In genomic region chr11:95242202-95242989, GRCh38 we compare ENCODE assay signal across 10 cellular contexts. TPM values are rescaled to one million over a fixed set of nuclear protein-coding genes. Genes with fewer than 3 reads are reported as not detected.
A peak's percentile ranks its signal among the peaks of the same experiment; 100 is the strongest.
DNase-seq lines count a peak whose midpoint lies in the region; ATAC-seq and TF ChIP-seq lines count a peak whose summit lies in the region.
"Had no signal": no experiment of that assay in that cellular context is flagged by ENCODE, and none has a peak within 500 bp of the region (broad histone marks: within the 10 kb centered on the region; RNA-seq: fewer than 3 reads in every experiment).

No MANE protein-coding gene starts in this region.

- CTCF ChIA-PET in CD8-positive, alpha-beta T cell (lab: Charles Lee) = no interaction called here

- H3K4me1 ChIP-seq in GM23248 (ENCODE audit: insufficient read depth) (peaks cover 8% of the 10 kb centered on the region; the same call in 1 of the 2 replicates), upper lobe of left lung (peaks cover 0 to 4% (median 0%) of the 10 kb centered on the region in 4 donors)
- H3K4me1 ChIP-seq in CD8-positive, alpha-beta T cell (ENCODE audit: insufficient read depth, low read length) = no peaks in the 10 kb centered on the region

- peak overlapping the region; percentile 87 for H3K27ac Mint-ChIP-seq in memory B cell
- no peak overlapping the region for H3K27ac Mint-ChIP-seq in CD8-positive, alpha-beta T cell

- no peaks in the 10 kb centered on the region for H3K27me3 Mint-ChIP-seq in memory B cell
- no peaks in the 10 kb centered on the region for H3K27me3 Mint-ChIP-seq in CD8-positive, alpha-beta T cell (ENCODE audit: low read depth)

- H3K27ac ChIP-seq in GM23248 (no peak overlapping the region), upper lobe of left lung (peak overlapping the region in 1 of 4 donors; percentile 2)
- no peak overlapping the region for H3K27ac ChIP-seq in CD8-positive, alpha-beta T cell (ENCODE audit: low read depth, low read length)
- H3K27ac ChIP-seq: WERI-Rb-1 had no signal

- H3K4me3 ChIP-seq in GM23248 (no peak overlapping the region), upper lobe of left lung (no peak overlapping the region)
- no peak overlapping the region for H3K4me3 ChIP-seq in CD8-positive, alpha-beta T cell (ENCODE audit: low read depth, low read length)
- H3K4me3 ChIP-seq: skin epidermis had no signal

- peaks cover 21% of the 10 kb centered on the region for H3K4me1 Mint-ChIP-seq in memory B cell
- H3K4me1 Mint-ChIP-seq in CD8-positive, alpha-beta T cell (ENCODE audit: low read depth) = no peaks in the 10 kb centered on the region

- no peak for TF ChIP-seq POLR2A in upper lobe of left lung (IDR thresholded peaks at IDR 0.05)

- no peak overlapping the region for H3K9ac ChIP-seq in GM23248

- H3K36me3 ChIP-seq in GM23248 (ENCODE audit: low read depth) = no peaks in the 10 kb centered on the region
- no peaks in the 10 kb centered on the region for H3K36me3 ChIP-seq in CD8-positive, alpha-beta T cell (ENCODE audit: insufficient read depth, low read length)
- no peaks in the 10 kb centered on the region for H3K36me3 ChIP-seq in upper lobe of left lung
- H3K36me3 ChIP-seq: WERI-Rb-1 had no signal

- H3K4me3 Mint-ChIP-seq in memory B cell = peak overlapping the region; percentile 69
- no peak overlapping the region for H3K4me3 Mint-ChIP-seq in CD8-positive, alpha-beta T cell

- H3K4me2 ChIP-seq in GM23248 (ENCODE audit: unreplicated experiment) = no peak overlapping the region

- 0 out of 2 replicates have a peak, but pooled peaks cover 5% of the 10 kb centered on the region for H3F3A ChIP-seq in GM23248 (ENCODE audit: insufficient read depth)

- intact Hi-C loops in CD8-positive, alpha-beta T cell (cut with DNase I, micrococcal nuclease) = no loop called here
- intact Hi-C loops in head of caudate nucleus (cut with DNase I) = no loop called here

- peak; percentile 69 for ATAC-seq in GM18517 (IDR thresholded peaks at IDR 0.05; ENCODE audit: unreplicated experiment)
- ATAC-seq in HG03571 (IDR thresholded peaks at IDR 0.05; ENCODE audit: unreplicated experiment) = peak; percentile 70
- peak; percentile 65 for ATAC-seq in memory B cell (ENCODE audit: low read depth)
- ATAC-seq in CD8-positive, alpha-beta T cell = no peak
- ATAC-seq in upper lobe of left lung (ENCODE audit: low FRiP score in 2 of 2) = no peak

- H3K27me3 ChIP-seq in GM23248 (replicated peaks; ENCODE audit: insufficient read depth) (no peaks in the 10 kb centered on the region), upper lobe of left lung (no peaks in the 10 kb centered on the region)
- no peaks in the 10 kb centered on the region for H3K27me3 ChIP-seq in CD8-positive, alpha-beta T cell (ENCODE audit: insufficient read depth, low read length)

- no peaks in the 10 kb centered on the region for H3K9me3 Mint-ChIP-seq in memory B cell
- H3K9me3 Mint-ChIP-seq in CD8-positive, alpha-beta T cell = no peaks in the 10 kb centered on the region

- WGBS in GM23248 (ENCODE audit: low coverage in 1 of 2, low lambda C conversion rate in 2 of 2, missing lambda C conversion rate in 2 of 2), 2 experiments = 64 to 66% methylated on average over 7 of the region's 7 CpGs
- 58 to 59% methylated on average over 7 of the region's 7 CpGs for whole genome bisulfite sequencing in upper lobe of left lung, 2 donors

- no peaks in the 10 kb centered on the region for H3K9me2 ChIP-seq in GM23248 (ENCODE audit: insufficient read depth)

- POLR2A ChIA-PET in CD8-positive, alpha-beta T cell (lab: Charles Lee) = no interaction called here

- H3K79me2 ChIP-seq in GM23248 (ENCODE audit: insufficient read depth) = no peaks in the 10 kb centered on the region

- H3K36me3 Mint-ChIP-seq in memory B cell = no peaks in the 10 kb centered on the region
- no peaks in the 10 kb centered on the region for H3K36me3 Mint-ChIP-seq in CD8-positive, alpha-beta T cell

- H4K20me1 ChIP-seq in GM23248 (ENCODE audit: insufficient read depth) = no peaks in the 10 kb centered on the region

- peak overlapping the region; percentile 44; the same call in 1 of the 2 replicates for H2AFZ ChIP-seq in GM23248

- TF ChIP-seq EP300 in upper lobe of left lung (IDR thresholded peaks at IDR 0.05) = no peak

- no peak for TF ChIP-seq CTCF in CD8-positive, alpha-beta T cell (IDR thresholded peaks at IDR 0.05)
- TF ChIP-seq CTCF in upper lobe of left lung (IDR thresholded peaks at IDR 0.05) = no peak

- no peaks in the 10 kb centered on the region for H3K9me3 ChIP-seq in GM23248 (ENCODE audit: low read depth)
- H3K9me3 ChIP-seq in CD8-positive, alpha-beta T cell (ENCODE audit: low read length) = no peaks in the 10 kb centered on the region
- H3K9me3 ChIP-seq in upper lobe of left lung = no peaks in the 10 kb centered on the region

- in situ Hi-C loops in GM23248 (cut with MboI) = no loop called here

- DNase-seq in GM23248 = no peak
- DNase-seq in memory B cell (ENCODE audit: low spot score in 2 of 2) = no peak
- DNase-seq in CD8-positive, alpha-beta T cell = no peak
- no peak for DNase-seq in upper lobe of left lung
- no peak for DNase-seq in stimulated activated CD4-positive, alpha-beta T cell treated with anti-CD3 and anti-CD28 coated beads, Interleukin-4, amount 100 ng/mL, for 1 hour
- no peak for DNase-seq in head of caudate nucleus
- DNase-seq: WERI-Rb-1 had no signal

RNA-seq across cellular contexts. Expression of gene SESN3, which starts 11.4 kb away (rescaled TPM):
- total RNA-seq in GM23248 (2014; rRNA removed; shearing (Covaris generic)) = 19.2 TPM in 2 replicates
- polyA plus RNA-seq in GM23248 (2016; fragmentation: Nextera tagmentation; extraction: Ambion mirVana) = 2.8 and 2.9 TPM in 2 replicates
- total RNA-seq in CD8-positive, alpha-beta T cell = 10 to 100 TPM; 30.9 to 31.5 TPM
- total RNA-seq in upper lobe of left lung = 10 to 100 TPM; 11.5 to 48.8 (median 23.2) TPM

Comparison
In these comparisons a context has a peak if more than half of its experiments do, and no peak if none do; other contexts are left out.
1. ATAC-seq: peak in GM18517 (single experiment), HG03571 (single experiment) and memory B cell (single experiment); none in CD8-positive, alpha-beta T cell (single experiment) and upper lobe of left lung (0 of 2).